2 cellular contexts compared by ENCODE assay signal in genomic region chr3:30686176-30686575, GRCh38.
TF ChIP-seq lines count a peak whose summit lies in the region.

No MANE protein-coding gene starts in this region.

TF ChIP-seq in GM23338, 12 proteins besides CTCF, POLR2A, EP300 and RAD21:
- no peak for TF ChIP-seq ZNF462 (CRISPR knock-in tag; IDR thresholded peaks at IDR 0.05)
- no peak for TF ChIP-seq POLR2AphosphoS5 (IDR thresholded peaks at IDR 0.05; ENCODE audit: low read depth)
- no peak for TF ChIP-seq JUNB (IDR thresholded peaks at IDR 0.05; ENCODE audit: unreplicated experiment)
- no peak for TF ChIP-seq REST (IDR thresholded peaks at IDR 0.05; ENCODE audit: unreplicated experiment)
- TF ChIP-seq STAT1 (IDR thresholded peaks at IDR 0.05; ENCODE audit: unreplicated experiment): no peak
- TF ChIP-seq CREB1 (CRISPR knock-in tag; IDR thresholded peaks at IDR 0.05; ENCODE audit: low read depth): no peak
- TF ChIP-seq ZNF114 (CRISPR knock-in tag; IDR thresholded peaks at IDR 0.05): no peak
- TF ChIP-seq ZNF331 (CRISPR knock-in tag; IDR thresholded peaks at IDR 0.05; ENCODE audit: low read depth): no peak
- no peak for TF ChIP-seq ETS1 (IDR thresholded peaks at IDR 0.05)
- TF ChIP-seq EZH2 (IDR thresholded peaks at IDR 0.05; ENCODE audit: low read depth, unreplicated experiment): no peak
- TF ChIP-seq EZH2phosphoT487 (IDR thresholded peaks at IDR 0.05; ENCODE audit: unreplicated experiment): no peak
TF ChIP-seq in GM23338: peak in this region for 0.

TF ChIP-seq in SK-N-SH, 30 proteins besides CTCF, POLR2A, EP300 and RAD21:
- no peak for TF ChIP-seq IRF3 (IDR thresholded peaks at IDR 0.05; ENCODE audit: low read depth, low read length)
- no peak for TF ChIP-seq JUND (IDR thresholded peaks at IDR 0.05)
- no peak for TF ChIP-seq GABPA (IDR thresholded peaks at IDR 0.05; ENCODE audit: low read depth)
- no peak for TF ChIP-seq MXI1 (IDR thresholded peaks at IDR 0.05; ENCODE audit: low read depth, low read length)
- TF ChIP-seq REST (IDR thresholded peaks at IDR 0.05; ENCODE audit: low read depth, low read length): no peak
- TF ChIP-seq RCOR1 (IDR thresholded peaks at IDR 0.05; ENCODE audit: low read length): no peak
- TF ChIP-seq FOXJ3 (CRISPR knock-in tag; IDR thresholded peaks at IDR 0.05): no peak
- no peak for TF ChIP-seq FOXM1 (IDR thresholded peaks at IDR 0.05; ENCODE audit: low read depth)
- TF ChIP-seq POLR2AphosphoS5 (IDR thresholded peaks at IDR 0.05; ENCODE audit: low read depth, low read length): no peak
- TF ChIP-seq ZBTB33 (IDR thresholded peaks at IDR 0.05; ENCODE audit: borderline replicate concordance, low read depth): no peak
- no peak for TF ChIP-seq NFIC (IDR thresholded peaks at IDR 0.05; ENCODE audit: borderline replicate concordance)
